In the genomic region with DNA sequence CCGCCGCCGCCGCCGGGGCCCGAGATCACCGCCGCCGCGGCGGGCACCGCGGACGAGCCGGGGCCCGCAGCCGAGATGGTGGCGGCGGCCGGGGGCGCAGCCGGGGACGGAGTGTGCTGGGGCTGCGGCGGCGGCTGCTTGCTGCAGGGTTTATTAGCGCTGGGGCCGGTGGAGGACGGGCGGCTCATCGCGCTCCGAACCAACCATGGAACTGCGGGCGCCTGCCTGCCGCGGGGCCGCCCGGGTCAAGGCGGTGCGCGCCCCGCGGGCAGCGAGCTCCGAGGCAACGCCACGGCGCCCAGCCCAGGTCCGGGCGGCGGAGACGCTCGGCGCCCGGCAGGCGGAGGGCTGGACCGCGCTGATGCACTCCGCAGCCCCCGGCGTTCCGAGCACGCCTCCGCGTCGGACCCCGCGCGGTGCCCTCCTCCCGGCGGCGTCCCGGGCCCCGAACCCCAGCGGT, we compare ENCODE assay signal across 8 cellular contexts. TPM values are rescaled to one million over a fixed set of nuclear protein-coding genes. Genes with fewer than 3 reads are reported as not detected.
A peak's percentile ranks its signal among the peaks of the same experiment; 100 is the strongest.
DNase-seq lines count a peak whose midpoint lies in the region; ATAC-seq and TF ChIP-seq lines count a peak whose summit lies in the region.

No MANE protein-coding gene starts in this region.

- H3K36me3 ChIP-seq in ectodermal cell (ENCODE audit: control insufficient read depth, insufficient read depth, low read length) (no peaks in the 10 kb centered on the region), osteoblast (ENCODE audit: insufficient read depth, low read length) (peaks cover 5% of the 10 kb centered on the region)

- peaks cover 45% of the 10 kb centered on the region for H3K36me3 Mint-ChIP-seq in stimulated activated naive CD8-positive, alpha-beta T cell treated with anti-CD3 and anti-CD28 coated beads, Interleukin-15, Interleukin-2, amounts not matched to agents 100 ng/mL and 50 ng/mL, for 24 hours (ENCODE audit: low read depth)

- peaks cover 24% of the 10 kb centered on the region for H4K20me1 ChIP-seq in osteoblast (ENCODE audit: insufficient read depth, low read length)

- H3K4me3 ChIP-seq in Jurkat, Clone E6-1 (ENCODE audit: low read length), result peak overlapping the region; percentile 74
- H3K4me3 ChIP-seq in ectodermal cell (ENCODE audit: insufficient read depth, low read depth, low read length), result peak overlapping the region; percentile 63
- peak overlapping the region; percentile 86 for H3K4me3 ChIP-seq in osteoblast (ENCODE audit: insufficient read depth, low read length)

- H3K27ac Mint-ChIP-seq in stimulated activated naive CD8-positive, alpha-beta T cell treated with anti-CD3 and anti-CD28 coated beads, Interleukin-15, Interleukin-2, amounts not matched to agents 100 ng/mL and 50 ng/mL, for 24 hours, result no peak overlapping the region

- peaks cover 49% of the 10 kb centered on the region for H3K79me2 ChIP-seq in osteoblast (ENCODE audit: insufficient read depth, low read length)

- H3K4me1 ChIP-seq in ectodermal cell (ENCODE audit: control insufficient read depth, insufficient read depth, low read length) (peaks cover 4% of the 10 kb centered on the region), osteoblast (ENCODE audit: insufficient read depth, low read length) (peaks cover 20% of the 10 kb centered on the region)

- 0% methylated on average over 76 of the region's 76 CpGs for WGBS in ectodermal cell, 2 experiments

- H3K4me1 Mint-ChIP-seq in stimulated activated naive CD8-positive, alpha-beta T cell treated with anti-CD3 and anti-CD28 coated beads, Interleukin-15, Interleukin-2, amounts not matched to agents 100 ng/mL and 50 ng/mL, for 24 hours (ENCODE audit: low read depth), result peaks cover 70% of the 10 kb centered on the region

- no peaks in the 10 kb centered on the region for H3K9me3 ChIP-seq in ectodermal cell (ENCODE audit: control insufficient read depth, low read length)
- no peaks in the 10 kb centered on the region for H3K9me3 ChIP-seq in osteoblast (ENCODE audit: low read depth, low read length)

- H3K27me3 Mint-ChIP-seq in stimulated activated naive CD8-positive, alpha-beta T cell treated with anti-CD3 and anti-CD28 coated beads, Interleukin-15, Interleukin-2, amounts not matched to agents 100 ng/mL and 50 ng/mL, for 24 hours, result no peaks in the 10 kb centered on the region

- DNase-seq in stimulated activated naive CD8-positive, alpha-beta T cell treated with anti-CD3 and anti-CD28 coated beads, Interleukin-15, Interleukin-2, amounts not matched to agents 100 U/mL and 50 U/mL, for 24 hours, result no peak
- no peak for DNase-seq in Jurkat, Clone E6-1 (ENCODE audit: low read depth, low spot score)
- no peak for DNase-seq in osteoblast (ENCODE audit: insufficient read length, low spot score, missing footprints)
- no peak for DNase-seq in UCSD-AML1 (lab: John Stamatoyannopoulos, UW; ENCODE audit: unreplicated experiment)
- DNase-seq in activated CD4-positive, CD25-positive, alpha-beta regulatory T cell treated with anti-CD3 and anti-CD28 coated beads, Interleukin-2, amount 50 U/mL, for 72 hours, result no peak
- no peak for DNase-seq in NCI-H1417 treated with DMSO at 0.1 percent for 48 hours (lab: John Stamatoyannopoulos, UW)

- H3K27me3 ChIP-seq in ectodermal cell (ENCODE audit: control insufficient read depth, insufficient read depth, low read length, poor library complexity, severe bottlenecking), result peaks cover 39% of the 10 kb centered on the region
- H3K27me3 ChIP-seq in osteoblast (ENCODE audit: insufficient read depth, low read length), result no peaks in the 10 kb centered on the region

- peak overlapping the region; percentile 95 for H3K4me3 Mint-ChIP-seq in stimulated activated naive CD8-positive, alpha-beta T cell treated with anti-CD3 and anti-CD28 coated beads, Interleukin-15, Interleukin-2, amounts not matched to agents 100 ng/mL and 50 ng/mL, for 24 hours

- H3K27ac ChIP-seq in ectodermal cell (ENCODE audit: insufficient read depth, low read depth, low read length, poor library complexity, severe bottlenecking) (no peak overlapping the region), osteoblast (ENCODE audit: low read depth, low read length) (peak overlapping the region; percentile 89)

- TF ChIP-seq CTCF in osteoblast (IDR thresholded peaks at IDR 0.05; ENCODE audit: extremely low read depth, low read depth, low read length), result no peak

- H3K4me2 ChIP-seq in osteoblast (ENCODE audit: insufficient read depth, low read length), result peak overlapping the region; percentile 92

- H3K9me3 Mint-ChIP-seq in stimulated activated naive CD8-positive, alpha-beta T cell treated with anti-CD3 and anti-CD28 coated beads, Interleukin-15, Interleukin-2, amounts not matched to agents 100 ng/mL and 50 ng/mL, for 24 hours, result no peaks in the 10 kb centered on the region

- no peak for ATAC-seq in stimulated activated naive CD8-positive, alpha-beta T cell treated with anti-CD3 and anti-CD28 coated beads, Interleukin-15, Interleukin-2, amounts not matched to agents 100 U/mL and 50 U/mL, for 24 hours

- peak overlapping the region; percentile 33 for H2AFZ ChIP-seq in osteoblast (ENCODE audit: low read length)

RNA-seq across cellular contexts. Expression of a gene that starts 0.3 kb away (rescaled TPM):
- polyA plus RNA-seq in Jurkat, Clone E6-1 (2012; ENCODE audit: insufficient read depth, insufficient read length), result 29.7 TPM
- polyA plus RNA-seq in ectodermal cell (2013, experiment 1 of 4), result 18.8 TPM
- 15.0 TPM for polyA plus RNA-seq in ectodermal cell (2013, experiment 2 of 4)
- polyA plus RNA-seq in ectodermal cell (2013, experiment 3 of 4), result 13.3 TPM
- polyA plus RNA-seq in ectodermal cell (2013, experiment 4 of 4), result 14.0 TPM
- total RNA-seq in osteoblast, result 35.7 and 36.2 TPM in 2 replicates

RNA-seq across cellular contexts. Expression of a gene that starts 59.0 kb away (rescaled TPM):
- polyA plus RNA-seq in Jurkat, Clone E6-1 (2012; ENCODE audit: insufficient read depth, insufficient read length), result not detected
- polyA plus RNA-seq in ectodermal cell (2013, experiment 1 of 4), result 0.33 TPM
- polyA plus RNA-seq in ectodermal cell (2013, experiment 2 of 4), result 0.12 TPM
- not detected for polyA plus RNA-seq in ectodermal cell (2013, experiment 3 of 4)
- polyA plus RNA-seq in ectodermal cell (2013, experiment 4 of 4), result 0.12 TPM
- under 0.01 and 0.29 TPM in 2 replicates for total RNA-seq in osteoblast
